In genomic region chr1:183244466-183244865, GRCh38 we compare ENCODE assay signal across 11 cellular contexts. TPM values are rescaled to one million over a fixed set of nuclear protein-coding genes. Genes with fewer than 3 reads are reported as not detected.
DNase-seq lines count a peak whose midpoint lies in the region; ATAC-seq and TF ChIP-seq lines count a peak whose summit lies in the region.
"Had no signal": no experiment of that assay in that cellular context is flagged by ENCODE, and none has a peak within 500 bp of the region (broad histone marks: within the 10 kb centered on the region; RNA-seq: fewer than 3 reads in every experiment).

No MANE protein-coding gene starts in this region.

- no peaks in the 10 kb centered on the region for H4K20me1 ChIP-seq in OCI-LY7 (ENCODE audit: insufficient read depth, low read length)

- no peaks in the 10 kb centered on the region for H3K9me2 ChIP-seq in OCI-LY7 (ENCODE audit: insufficient read depth, low read length)

- ATAC-seq in omental fat pad (ENCODE audit: low FRiP score): peak; percentile 61

- DNase-seq in AG10803 (ENCODE audit: low read depth) (peak; percentile 99), NCI-H524 treated with DMSO at 0.1 percent for 48 hours (lab: John Stamatoyannopoulos, UW) (peak; percentile 26), fibroblast of pulmonary artery (ENCODE audit: low read depth) (peak; percentile 98), omental fat pad (ENCODE audit: low spot score) (peak; percentile 55), head of caudate nucleus (no peak), OCI-LY7 (ENCODE audit: low spot score) (no peak), ACHN (no peak)
- no peak for DNase-seq in effector CD4-positive, alpha-beta T cell
- DNase-seq: activated T-cell treated with anti-CD3 and anti-CD28 coated beads, Interleukin-2, amount 50 U/mL, for 1 hour; C1 segment of cervical spinal cord; nucleus accumbens had no signal

- no peaks in the 10 kb centered on the region for H3K79me2 ChIP-seq in OCI-LY7 (ENCODE audit: insufficient read depth, low read depth, low read length)

- no peak overlapping the region for H2AFZ ChIP-seq in OCI-LY7 (ENCODE audit: low read length)

- intact Hi-C loops in head of caudate nucleus (cut with DNase I): no loop called here
- intact Hi-C loops in OCI-LY7 (cut with micrococcal nuclease; ENCODE audit: unreplicated experiment): no loop called here

- in situ Hi-C loops in ACHN (cut with HindIII; ENCODE audit: low pct_ligation_motif_present, low pct_unique_long_range_greater_than_20kb, low sequenced_read_pairs): no loop called here

- no peaks in the 10 kb centered on the region for H3K4me1 ChIP-seq in OCI-LY7 (ENCODE audit: insufficient read depth, low read length, poor library complexity, severe bottlenecking)

- no peaks in the 10 kb centered on the region for H3K9me3 ChIP-seq in OCI-LY7 (ENCODE audit: low read length)

- no TSS peak for BruUV-seq in OCI-LY7 (replicated peaks; lab: Mats Ljungman, UMichigan)

- H3K36me3 ChIP-seq in OCI-LY7 (ENCODE audit: insufficient read depth, low read length): no peaks in the 10 kb centered on the region

- CTCF ChIA-PET in OCI-LY7 (lab: Charles Lee; ENCODE audit: unreplicated experiment): no interaction called here

- POLR2A ChIA-PET in OCI-LY7 (lab: Charles Lee): no interaction called here

- TF ChIP-seq CTCF in AG10803 (conservative IDR thresholded peaks at IDR 0.05; ENCODE audit: low read length) (no peak), fibroblast of pulmonary artery (IDR thresholded peaks at IDR 0.05; ENCODE audit: low read length, missing control alignments) (no peak), omental fat pad (IDR thresholded peaks at IDR 0.05) (no peak), OCI-LY7 (conservative IDR thresholded peaks at IDR 0.05; ENCODE audit: low read length) (no peak)

- no peak overlapping the region for H3K4me2 ChIP-seq in OCI-LY7 (ENCODE audit: low read length)

- H3K4me3 ChIP-seq in AG10803 (ENCODE audit: low read length): no peak overlapping the region
- H3K4me3 ChIP-seq in fibroblast of pulmonary artery (replicated peaks; ENCODE audit: low read depth, low read length): no peak overlapping the region
- H3K4me3 ChIP-seq in OCI-LY7 (ENCODE audit: low read depth, low read length, poor library complexity, severe bottlenecking): no peak overlapping the region

- H3K27ac ChIP-seq in OCI-LY7 (ENCODE audit: low read depth, low read length, poor library complexity, severe bottlenecking): no peak overlapping the region

RNA-seq across cellular contexts. Expression of gene LAMC2, which starts 58.4 kb away (rescaled TPM):
- total RNA-seq in omental fat pad (10 to 100 TPM in 2 of 4 donors, 1 to 10 TPM in 2; 2.6 to 23.3 (median 7.3) TPM), OCI-LY7 (2022) (0.38 and 0.63 TPM in 2 replicates)
- not detected in 2 replicates for total RNA-seq in OCI-LY7 (2014; rRNA removed; shearing (Covaris generic))

Comparison
In these comparisons a context has a peak if more than half of its experiments do, and no peak if none do; other contexts are left out.
1. DNase-seq: peak in AG10803 (single experiment), NCI-H524 treated with DMSO at 0.1 percent for 48 hours (single experiment), fibroblast of pulmonary artery (single experiment) and omental fat pad (single experiment); none in effector CD4-positive, alpha-beta T cell (single experiment), head of caudate nucleus (0 of 42), OCI-LY7 (single experiment) and ACHN (single experiment).